In genomic region chr12:53695148-53696138, GRCh38 we compare ENCODE assay signal across 8 cellular contexts. TPM values are rescaled to one million over a fixed set of nuclear protein-coding genes. Genes with fewer than 3 reads are reported as not detected.
DNase-seq lines count a peak whose midpoint lies in the region; ATAC-seq and TF ChIP-seq lines count a peak whose summit lies in the region.

No MANE protein-coding gene starts in this region.

- peaks cover 21% of the 10 kb centered on the region for H3K4me1 ChIP-seq in DOHH2 (ENCODE audit: control insufficient read depth, low read length)
- peaks cover 0 to 21% (median 16%) of the 10 kb centered on the region in 4 donors for H3K4me1 ChIP-seq in Peyer's patch

- H4K20me1 ChIP-seq in DOHH2 (ENCODE audit: control insufficient read depth, insufficient read depth, low read depth, low read length): no peaks in the 10 kb centered on the region

- no peak for TF ChIP-seq POLR2A in Peyer's patch (IDR thresholded peaks at IDR 0.05)

- ATAC-seq in GM18873 (IDR thresholded peaks at IDR 0.05; ENCODE audit: low FRiP score, unreplicated experiment) (no peak), GM21367 (IDR thresholded peaks at IDR 0.05; ENCODE audit: unreplicated experiment) (no peak)

- H3K27me3 ChIP-seq in DOHH2 (ENCODE audit: control insufficient read depth, low read length) (peaks cover 68% of the 10 kb centered on the region), Peyer's patch (peaks cover 0 to 28% of the 10 kb centered on the region in 2 donors)

- H3K9me2 ChIP-seq in DOHH2 (replicated peaks; ENCODE audit: control insufficient read depth, low read length): no peaks in the 10 kb centered on the region

- no peaks in the 10 kb centered on the region for H3K79me2 ChIP-seq in DOHH2 (ENCODE audit: control insufficient read depth, low read length)

- no peak overlapping the region for H3K27ac ChIP-seq in DOHH2 (ENCODE audit: low read depth, low read length)
- H3K27ac ChIP-seq in Peyer's patch: no peak overlapping the region

- H3F3A ChIP-seq in DOHH2 (ENCODE audit: control insufficient read depth, insufficient read depth): no peaks in the 10 kb centered on the region

- H3K36me3 ChIP-seq in DOHH2 (ENCODE audit: control insufficient read depth, low read length) (no peaks in the 10 kb centered on the region), Peyer's patch (no peaks in the 10 kb centered on the region)

- TF ChIP-seq CTCF in DOHH2 (IDR thresholded peaks at IDR 0.05; ENCODE audit: low read depth, low read length, poor library complexity, severe bottlenecking) (peak; percentile 11), Peyer's patch (IDR thresholded peaks at IDR 0.05) (no peak)

- DNase-seq in Peyer's patch (peak in 1 of 3 donors; percentile 59), astrocyte of the hippocampus (ENCODE audit: low read depth, low spot score) (peak; percentile 82), iPS-NIHi11 (ENCODE audit: low spot score) (peak; percentile 67), NCI-H510A (lab: John Stamatoyannopoulos, UW) (no peak)
- DNase-seq in stimulated activated CD4-positive, alpha-beta T cell treated with anti-CD3 and anti-CD28 coated beads, Interleukin-4, amount 100 ng/mL, for 4 hours: peak; percentile 41 to 43

- H3K9me3 ChIP-seq in DOHH2 (ENCODE audit: control insufficient read depth, insufficient read depth, low read length) (no peaks in the 10 kb centered on the region), Peyer's patch (no peaks in the 10 kb centered on the region)

- peak overlapping the region; percentile 58 for H3K4me2 ChIP-seq in DOHH2 (ENCODE audit: low read length)

- H3K4me3 ChIP-seq in DOHH2 (ENCODE audit: low read length) (peak overlapping the region; percentile 45), Peyer's patch (peak overlapping the region in 3 of 4 donors; percentile 30 to 44 (median 34))

RNA-seq across cellular contexts. Expression of gene ATP5MC2, which starts 19.6 kb away (rescaled TPM):
- total RNA-seq in Peyer's patch: 100 to 1,000 TPM; 118 to 246 (median 203) TPM

RNA-seq across cellular contexts. Expression of gene CALCOCO1, which starts 31.8 kb away (rescaled TPM):
- 100 to 1,000 TPM in 3 of 4 donors, 10 to 100 TPM in 1; 79.7 to 342 (median 175) TPM for total RNA-seq in Peyer's patch

RNA-seq across cellular contexts. Expression of gene CISTR, which starts 56.3 kb away (rescaled TPM):
- total RNA-seq in Peyer's patch: not detected
